ENCODE assay signal across 14 cellular contexts in genomic region chr5:174146556-174146955, GRCh38.
DNase-seq lines count a peak whose midpoint lies in the region; ATAC-seq and TF ChIP-seq lines count a peak whose summit lies in the region.
"Had no signal": no experiment of that assay in that cellular context is flagged by ENCODE, and none has a peak within 500 bp of the region (broad histone marks: within the 10 kb centered on the region; RNA-seq: fewer than 3 reads in every experiment).

No MANE protein-coding gene starts in this region.

- no peak for DNase-seq in stimulated activated naive CD8-positive, alpha-beta T cell treated with anti-CD3 and anti-CD28 coated beads, Interleukin-15, amount 100 ng/mL, for 72 hours
- no peak for DNase-seq in stimulated activated naive CD8-positive, alpha-beta T cell treated with anti-CD3 and anti-CD28 coated beads, Interleukin-15, Interleukin-2, amounts not matched to agents 100 U/mL and 50 U/mL, for 24 hours
- DNase-seq in dorsolateral prefrontal cortex (no peak), neural progenitor cell (ENCODE audit: low spot score) (no peak), MM.1S (no peak), AG08396 (ENCODE audit: low spot score) (no peak)
- no peak for DNase-seq in activated naive CD8-positive, alpha-beta T cell treated with anti-CD3 and anti-CD28 coated beads, Interleukin-2, amount 50 U/mL, for 24 hours
- DNase-seq: 8988T; Calu3; CD4-positive, alpha-beta T cell; DMS 273 treated with DMSO at 0.1 percent for 48 hours; GM23248 had no signal

- H3K4me3 ChIP-seq in dorsolateral prefrontal cortex: no peak overlapping the region
- no peak overlapping the region for H3K4me3 ChIP-seq in neural progenitor cell
- no peak overlapping the region for H3K4me3 ChIP-seq in MM.1S (ENCODE audit: low read length)
- H3K4me3 ChIP-seq: BLaER1 treated with 17β-estradiol and CSF1 and Interleukin-3, amounts not matched to agents 10 nM and 100 nM; GM23248 had no signal

- H3K27me3 ChIP-seq in dorsolateral prefrontal cortex (no peaks in the 10 kb centered on the region), neural progenitor cell (no peaks in the 10 kb centered on the region), MM.1S (replicated peaks; ENCODE audit: insufficient read depth, low read length) (no peaks in the 10 kb centered on the region)
- H3K27me3 ChIP-seq: BLaER1 treated with 17β-estradiol and CSF1 and Interleukin-3, amounts not matched to agents 10 nM and 100 nM had no signal

- no peak overlapping the region for H3K9ac ChIP-seq in neural progenitor cell
- no peak overlapping the region for H3K9ac ChIP-seq in MM.1S (ENCODE audit: low read length)
- H3K9ac ChIP-seq: BLaER1 treated with 17β-estradiol and CSF1 and Interleukin-3, amounts not matched to agents 10 nM and 100 nM; GM23248 had no signal

- H3K4me2 ChIP-seq in neural progenitor cell: no peak overlapping the region
- no peak overlapping the region for H3K4me2 ChIP-seq in MM.1S (ENCODE audit: low read depth, low read length)
- H3K4me2 ChIP-seq: BLaER1 treated with 17β-estradiol and CSF1 and Interleukin-3, amounts not matched to agents 10 nM and 100 nM had no signal

- intact Hi-C loops in dorsolateral prefrontal cortex (cut with DNase I): no loop called here

- no peak for ATAC-seq in stimulated activated naive CD8-positive, alpha-beta T cell treated with anti-CD3 and anti-CD28 coated beads, Interleukin-15, amount 100 ng/mL, for 72 hours
- no peak for ATAC-seq in stimulated activated naive CD8-positive, alpha-beta T cell treated with anti-CD3 and anti-CD28 coated beads, Interleukin-15, Interleukin-2, amounts not matched to agents 100 U/mL and 50 U/mL, for 24 hours
- ATAC-seq in activated naive CD8-positive, alpha-beta T cell treated with anti-CD3 and anti-CD28 coated beads, Interleukin-2, amount 50 U/mL, for 24 hours: no peak

- TF ChIP-seq CTCF in dorsolateral prefrontal cortex (IDR thresholded peaks at IDR 0.05 in 54 of 56, conservative IDR thresholded peaks at IDR 0.05 in 2 of 56; ENCODE audit: low read depth in 1 of 56, partially characterized antibody in 56 of 56): no peak
- no peak for TF ChIP-seq CTCF in neural progenitor cell (IDR thresholded peaks at IDR 0.05)
- no peak for TF ChIP-seq CTCF in MM.1S (IDR thresholded peaks at IDR 0.05; ENCODE audit: low read length)

- H4K20me1 ChIP-seq in neural progenitor cell (ENCODE audit: low read depth) (no peaks in the 10 kb centered on the region), MM.1S (ENCODE audit: insufficient read depth, low read length) (no peaks in the 10 kb centered on the region)
- H4K20me1 ChIP-seq: BLaER1 treated with 17β-estradiol and CSF1 and Interleukin-3, amounts not matched to agents 10 nM and 100 nM had no signal

- H3K9me3 ChIP-seq in neural progenitor cell (ENCODE audit: low read depth): no peaks in the 10 kb centered on the region
- no peaks in the 10 kb centered on the region for H3K9me3 ChIP-seq in MM.1S (replicated peaks; ENCODE audit: insufficient read depth, low read length)
- H3K9me3 ChIP-seq: BLaER1 treated with 17β-estradiol and CSF1 and Interleukin-3, amounts not matched to agents 10 nM and 100 nM had no signal

- H3F3A ChIP-seq in neural progenitor cell (ENCODE audit: low read depth) (no peaks in the 10 kb centered on the region), MM.1S (ENCODE audit: insufficient read depth, low read length) (peaks cover 2% of the 10 kb centered on the region; the same call in 1 of the 2 replicates)

- H3K36me3 ChIP-seq in neural progenitor cell (no peaks in the 10 kb centered on the region), MM.1S (replicated peaks; ENCODE audit: insufficient read depth, low read length) (no peaks in the 10 kb centered on the region)
- H3K36me3 ChIP-seq: BLaER1 treated with 17β-estradiol and CSF1 and Interleukin-3, amounts not matched to agents 10 nM and 100 nM had no signal

- H3K27ac ChIP-seq in dorsolateral prefrontal cortex (peak overlapping the region in 58 of 59 donors; percentile 45 to 96 (median 88)), neural progenitor cell (no peak overlapping the region), MM.1S (ENCODE audit: low read length) (no peak overlapping the region)
- H3K27ac ChIP-seq: BLaER1 treated with 17β-estradiol and CSF1 and Interleukin-3, amounts not matched to agents 10 nM and 100 nM; GM23248; HL-60 had no signal

- peak overlapping the region; percentile 82 to 88 for H3K27ac Mint-ChIP-seq in stimulated activated naive CD8-positive, alpha-beta T cell treated with anti-CD3 and anti-CD28 coated beads, Interleukin-15, amount 100 ng/mL, for 72 hours
- peak overlapping the region; percentile 27 for H3K27ac Mint-ChIP-seq in neural progenitor cell
- H3K27ac Mint-ChIP-seq in activated naive CD8-positive, alpha-beta T cell treated with anti-CD3 and anti-CD28 coated beads, Interleukin-2, amount 50 U/mL, for 24 hours: no peak overlapping the region
- H3K27ac Mint-ChIP-seq: CD4-positive, alpha-beta T cell had no signal

- H3K79me2 ChIP-seq in neural progenitor cell (ENCODE audit: low read depth) (no peaks in the 10 kb centered on the region), MM.1S (ENCODE audit: low read length) (no peaks in the 10 kb centered on the region)

- H3K9me3 Mint-ChIP-seq in stimulated activated naive CD8-positive, alpha-beta T cell treated with anti-CD3 and anti-CD28 coated beads, Interleukin-15, amount 100 ng/mL, for 72 hours: no peaks in the 10 kb centered on the region
- H3K9me3 Mint-ChIP-seq in neural progenitor cell: no peaks in the 10 kb centered on the region
- H3K9me3 Mint-ChIP-seq in activated naive CD8-positive, alpha-beta T cell treated with anti-CD3 and anti-CD28 coated beads, Interleukin-2, amount 50 U/mL, for 24 hours: no peaks in the 10 kb centered on the region
- H3K9me3 Mint-ChIP-seq: CD4-positive, alpha-beta T cell had no signal

- H3K4me3 Mint-ChIP-seq in stimulated activated naive CD8-positive, alpha-beta T cell treated with anti-CD3 and anti-CD28 coated beads, Interleukin-15, amount 100 ng/mL, for 72 hours: no peak overlapping the region
- no peak overlapping the region for H3K4me3 Mint-ChIP-seq in neural progenitor cell
- H3K4me3 Mint-ChIP-seq in activated naive CD8-positive, alpha-beta T cell treated with anti-CD3 and anti-CD28 coated beads, Interleukin-2, amount 50 U/mL, for 24 hours: no peak overlapping the region
- H3K4me3 Mint-ChIP-seq: CD4-positive, alpha-beta T cell had no signal

- H3K36me3 Mint-ChIP-seq in neural progenitor cell: no peaks in the 10 kb centered on the region
- no peaks in the 10 kb centered on the region for H3K36me3 Mint-ChIP-seq in activated naive CD8-positive, alpha-beta T cell treated with anti-CD3 and anti-CD28 coated beads, Interleukin-2, amount 50 U/mL, for 24 hours (ENCODE audit: low read depth)

- H3K4me1 Mint-ChIP-seq in stimulated activated naive CD8-positive, alpha-beta T cell treated with anti-CD3 and anti-CD28 coated beads, Interleukin-15, amount 100 ng/mL, for 72 hours: peaks cover 7% of the 10 kb centered on the region
- peaks cover 22% of the 10 kb centered on the region for H3K4me1 Mint-ChIP-seq in neural progenitor cell
- H3K4me1 Mint-ChIP-seq in activated naive CD8-positive, alpha-beta T cell treated with anti-CD3 and anti-CD28 coated beads, Interleukin-2, amount 50 U/mL, for 24 hours: no peaks in the 10 kb centered on the region

- H2AFZ ChIP-seq in neural progenitor cell (replicated peaks): no peak overlapping the region
- no peak overlapping the region for H2AFZ ChIP-seq in MM.1S (ENCODE audit: low read length)
- H2AFZ ChIP-seq: GM23248 had no signal

- no peaks in the 10 kb centered on the region for H3K9me2 ChIP-seq in MM.1S (replicated peaks; ENCODE audit: insufficient read depth, low read length)

- peaks cover 15% of the 10 kb centered on the region for H3K27me3 Mint-ChIP-seq in stimulated activated naive CD8-positive, alpha-beta T cell treated with anti-CD3 and anti-CD28 coated beads, Interleukin-15, amount 100 ng/mL, for 72 hours
- peaks cover 20% of the 10 kb centered on the region for H3K27me3 Mint-ChIP-seq in neural progenitor cell (ENCODE audit: insufficient read depth, low read depth)
- H3K27me3 Mint-ChIP-seq in activated naive CD8-positive, alpha-beta T cell treated with anti-CD3 and anti-CD28 coated beads, Interleukin-2, amount 50 U/mL, for 24 hours: peaks cover 5% of the 10 kb centered on the region

- H3K4me1 ChIP-seq in neural progenitor cell (peaks cover 5% of the 10 kb centered on the region), MM.1S (ENCODE audit: low read length) (peaks cover 22% of the 10 kb centered on the region)

Comparison
In these comparisons a context has a peak if more than half of its experiments do, and no peak if none do; other contexts are left out.
1. H3K27ac ChIP-seq: peak in dorsolateral prefrontal cortex (58 of 59); none in neural progenitor cell (single experiment) and MM.1S (single experiment).